ENCODE assay signal across 1 cellular context in the genomic region with DNA sequence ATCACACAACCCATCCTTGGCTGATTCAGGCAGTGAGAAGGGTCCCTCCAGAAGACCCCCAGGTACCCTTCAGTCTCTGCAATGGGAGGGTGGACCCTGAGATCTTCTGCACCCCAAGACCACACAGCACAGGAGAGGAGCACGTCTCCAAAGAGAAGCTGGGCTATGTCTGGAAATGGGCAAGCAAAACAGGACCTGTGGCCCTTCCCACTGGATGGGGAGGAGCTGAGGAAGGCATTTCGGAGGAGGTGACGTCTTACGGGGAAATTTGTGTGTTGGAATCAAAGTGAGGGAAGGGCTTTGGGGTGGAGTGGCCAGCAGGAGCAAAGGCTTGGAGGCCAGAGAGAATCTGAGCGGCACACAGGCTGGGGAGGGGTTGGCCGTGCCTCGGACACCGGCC.
TF ChIP-seq lines count a peak whose summit lies in the region.

No MANE protein-coding gene starts in this region.

TF ChIP-seq in GM23338, 12 proteins besides CTCF, POLR2A, EP300 and RAD21 (continued from another document):
- TF ChIP-seq ETS1 (IDR thresholded peaks at IDR 0.05): no peak
